16 cellular contexts compared by ENCODE assay signal in the genomic region with DNA sequence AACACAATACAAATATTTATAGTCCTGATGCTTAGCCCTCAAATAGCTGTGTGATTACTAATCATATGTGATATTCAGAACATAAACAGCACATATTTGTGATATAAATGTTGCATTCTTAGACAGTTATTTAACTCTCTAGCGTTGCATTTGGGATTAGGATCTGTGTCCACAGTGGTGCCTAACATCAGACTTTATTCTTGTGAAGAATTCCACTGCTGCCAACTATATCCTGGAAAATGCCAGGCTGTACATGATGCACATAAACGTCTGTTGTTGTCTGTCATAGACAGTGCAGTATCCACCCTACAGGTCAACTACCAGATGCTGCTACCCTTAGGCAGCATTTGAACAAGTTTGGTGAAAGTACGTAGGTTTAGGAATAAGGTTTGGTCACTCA. TPM values are rescaled to one million over a fixed set of nuclear protein-coding genes. Genes with fewer than 3 reads are reported as not detected.
DNase-seq lines count a peak whose midpoint lies in the region; ATAC-seq, FAIRE-seq and TF ChIP-seq lines count a peak whose summit lies in the region.
"Had no signal": no experiment of that assay in that cellular context is flagged by ENCODE, and none has a peak within 500 bp of the region (broad histone marks: within the 10 kb centered on the region; RNA-seq: fewer than 3 reads in every experiment).

No MANE protein-coding gene starts in this region.

- CTCF ChIA-PET in HepG2 (lab: Yijun Ruan, JAX; ENCODE audit: low intra/inter-chr PET ratio, low total read pairs) = no interaction called here

- intact Hi-C loops in HepG2 (cut with micrococcal nuclease; ENCODE audit: unreplicated experiment) = no loop called here
- intact Hi-C loops in thyroid gland (cut with DNase I) = no loop called here

- TF ChIP-seq CTCF in liver (IDR thresholded peaks at IDR 0.05; ENCODE audit: low read depth, low read length, missing input control) (no peak), HepG2 (CRISPR knock-in tag; IDR thresholded peaks at IDR 0.05) (no peak), brain microvascular endothelial cell (IDR thresholded peaks at IDR 0.05; ENCODE audit: low read depth, low read length, missing control alignments) (no peak), thyroid gland (IDR thresholded peaks at IDR 0.05) (no peak)

- H2AFZ ChIP-seq in HepG2 (ENCODE audit: low read length) = no peak overlapping the region
- H2AFZ ChIP-seq: PC-9 had no signal

- FAIRE-seq in HepG2 (lab: Jason Lieb, UNC) (no peak), urothelium cell line (lab: Jason Lieb, UNC) (no peak)
- FAIRE-seq: small intestine had no signal

- WGBS in liver = 56% methylated on average over 3 of the region's 3 CpGs
- 100% methylated on average over 2 of the region's 3 CpGs for WGBS in HepG2 (ENCODE audit: low lambda C conversion rate)
- WGBS in thyroid gland, 2 donors = 76 to 92% methylated on average over 3 of the region's 3 CpGs

- H3K36me3 ChIP-seq in liver (ENCODE audit: control insufficient read depth in 4 of 4, insufficient read depth in 3 of 4, low read depth in 1 of 4, low read length in 3 of 4) (peaks cover 1 to 49% (median 32%) of the 10 kb centered on the region in 4 donors), HepG2 (replicated peaks in 1 of 2; ENCODE audit: control insufficient read depth in 1 of 2, insufficient read depth in 2 of 2, low read length in 2 of 2) (no peaks in the 10 kb centered on the region), brain microvascular endothelial cell (replicated peaks) (no peaks in the 10 kb centered on the region), thyroid gland (no peaks in the 10 kb centered on the region)
- H3K36me3 ChIP-seq: neutrophil, vagina had no signal

- H3K4me2 ChIP-seq in HepG2 (ENCODE audit: low read depth, low read length) = no peak overlapping the region
- H3K4me2 ChIP-seq: KMS-11, PC-9 had no signal

- in situ Hi-C loops in HepG2 (cut with HindIII; ENCODE audit: extremely low pct_ligation_motif_present, low pct_unique_long_range_greater_than_20kb) (no loop called here), brain microvascular endothelial cell (cut with HindIII; ENCODE audit: low pct_ligation_motif_present, low sequenced_read_pairs) (no loop called here)

- no peaks in the 10 kb centered on the region for H4K20me1 ChIP-seq in HepG2 (ENCODE audit: insufficient read depth, low read length)

- peaks cover 2 to 49% (median 39%) of the 10 kb centered on the region in 4 donors for H3K4me1 ChIP-seq in liver (ENCODE audit: control insufficient read depth in 4 of 4, insufficient read depth in 4 of 4, low read length in 3 of 4)
- H3K4me1 ChIP-seq in HepG2 (ENCODE audit: insufficient read depth, low read length) = peaks cover 31% of the 10 kb centered on the region
- peaks cover 0 to 13% of the 10 kb centered on the region in 2 donors for H3K4me1 ChIP-seq in thyroid gland

- no peak for TF ChIP-seq RAD21 in liver (IDR thresholded peaks at IDR 0.05)
- TF ChIP-seq RAD21 in HepG2 (CRISPR knock-in tag; IDR thresholded peaks at IDR 0.05) = no peak

- POLR2A ChIA-PET in HepG2 (lab: Yijun Ruan, JAX) = no interaction called here

- no peak for DNase-seq in HepG2 (ENCODE audit: low spot score)
- DNase-seq in brain microvascular endothelial cell = peak; percentile 65
- DNase-seq in foreskin melanocyte = peak; percentile 10
- DNase-seq in urothelium cell line (ENCODE audit: low spot score) = peak; percentile 13
- no peak for DNase-seq in NCI-H187 treated with DMSO at 0.1 percent for 48 hours (lab: John Stamatoyannopoulos, UW)
- DNase-seq in thyroid gland = no peak
- no peak for DNase-seq in NCI-H2107 treated with DMSO at 0.1 percent for 48 hours (lab: John Stamatoyannopoulos, UW; ENCODE audit: unreplicated experiment)
- DNase-seq: activated CD4-positive, CD25-positive, alpha-beta regulatory T cell; H7; NCI-H526 treated with DMSO at 0.1 percent for 48 hours; PC-9; small intestine had no signal

- BruUV-seq in HepG2 (replicated peaks; lab: Mats Ljungman, UMichigan) = no TSS peak

- H3K27ac ChIP-seq in liver (ENCODE audit: low read depth in 1 of 2, low read length in 2 of 2) = peak overlapping the region; percentile 9 to 52
- no peak overlapping the region for H3K27ac ChIP-seq in HepG2 (ENCODE audit: extremely low read length, insufficient read depth, low read length)
- H3K27ac ChIP-seq in brain microvascular endothelial cell = peak overlapping the region; percentile 73
- H3K27ac ChIP-seq in thyroid gland = no peak overlapping the region
- H3K27ac ChIP-seq: KMS-11, neutrophil, PC-9, vagina had no signal

- H3K79me2 ChIP-seq in HepG2 (ENCODE audit: insufficient read depth, low read length) = no peaks in the 10 kb centered on the region

- H3K4me3 ChIP-seq in liver (ENCODE audit: low read depth in 1 of 3, low read length in 3 of 3) (no peak overlapping the region), HepG2 (replicated peaks in 1 of 3; ENCODE audit: insufficient read depth in 1 of 3, low read depth in 2 of 3, low read length in 3 of 3) (no peak overlapping the region), brain microvascular endothelial cell (ENCODE audit: low read depth, low read length) (no peak overlapping the region), thyroid gland (replicated peaks in 1 of 3) (no peak overlapping the region)
- H3K4me3 ChIP-seq: PC-9, vagina had no signal

- ATAC-seq in HepG2 = no peak

- no peaks in the 10 kb centered on the region for H3K27me3 ChIP-seq in liver (ENCODE audit: control insufficient read depth in 4 of 4, insufficient read depth in 4 of 4, low read length in 3 of 4)
- H3K27me3 ChIP-seq in HepG2 (ENCODE audit: control insufficient read depth in 1 of 2, insufficient read depth in 2 of 2, low read length in 2 of 2) = no peaks in the 10 kb centered on the region
- no peaks in the 10 kb centered on the region for H3K27me3 ChIP-seq in brain microvascular endothelial cell (replicated peaks)
- H3K27me3 ChIP-seq in thyroid gland = no peaks in the 10 kb centered on the region
- H3K27me3 ChIP-seq: neutrophil, vagina had no signal

- no peak for TF ChIP-seq EP300 in HepG2 (IDR thresholded peaks at IDR 0.05; ENCODE audit: low read depth in 2 of 2, low read length in 2 of 2)
- no peak for TF ChIP-seq EP300 in HepG2 (CRISPR knock-in tag; IDR thresholded peaks at IDR 0.05; ENCODE audit: borderline replicate concordance)

- H3K9me3 ChIP-seq in liver (ENCODE audit: control insufficient read depth in 4 of 4, low read length in 3 of 4) (no peaks in the 10 kb centered on the region), HepG2 (ENCODE audit: low read length) (no peaks in the 10 kb centered on the region), thyroid gland (no peaks in the 10 kb centered on the region)
- H3K9me3 ChIP-seq: neutrophil, vagina had no signal

- H3K9ac ChIP-seq in liver (ENCODE audit: low read depth in 1 of 2, low read length in 2 of 2) (no peak overlapping the region), HepG2 (ENCODE audit: insufficient read depth, low read depth, low read length) (no peak overlapping the region)
- H3K9ac ChIP-seq: KMS-11 had no signal

- TF ChIP-seq POLR2A in HepG2 (IDR thresholded peaks at IDR 0.05; ENCODE audit: insufficient read depth in 1 of 2, low read depth in 2 of 2, low read length in 2 of 2) (no peak), thyroid gland (IDR thresholded peaks at IDR 0.05) (no peak)

TF ChIP-seq in HepG2, 621 proteins besides CTCF, POLR2A, EP300 and RAD21 (continues in another document):
- TF ChIP-seq ZNF251 (CRISPR knock-in tag; IDR thresholded peaks at IDR 0.05) = no peak
- TF ChIP-seq ZNF556 (CRISPR knock-in tag; IDR thresholded peaks at IDR 0.05; ENCODE audit: borderline replicate concordance) = no peak
- TF ChIP-seq ZBTB8A (CRISPR knock-in tag; IDR thresholded peaks at IDR 0.05; ENCODE audit: borderline replicate concordance, low read depth) = no peak
- TF ChIP-seq, protein P1, sequence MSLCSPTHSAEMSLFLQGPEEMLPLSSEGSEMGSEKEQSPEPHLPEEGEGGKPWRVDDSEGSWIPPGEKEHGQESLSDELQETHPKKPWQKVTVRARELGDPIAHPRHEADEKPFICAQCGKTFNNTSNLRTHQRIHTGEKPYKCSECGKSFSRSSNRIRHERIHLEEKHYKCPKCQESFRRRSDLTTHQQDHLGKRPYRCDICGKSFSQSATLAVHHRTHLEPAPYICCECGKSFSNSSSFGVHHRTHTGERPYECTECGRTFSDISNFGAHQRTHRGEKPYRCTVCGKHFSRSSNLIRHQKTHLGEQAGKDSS (CRISPR knock-in tag; IDR thresholded peaks at IDR 0.05; ENCODE audit: borderline replicate concordance, low read depth) = no peak
- TF ChIP-seq NFE2L1 (CRISPR knock-in tag; IDR thresholded peaks at IDR 0.05; ENCODE audit: borderline replicate concordance) = no peak
- no peak for TF ChIP-seq ZNF788 (CRISPR knock-in tag; IDR thresholded peaks at IDR 0.05; ENCODE audit: borderline replicate concordance)
- no peak for TF ChIP-seq BRCA1 (CRISPR knock-in tag; IDR thresholded peaks at IDR 0.05)
- TF ChIP-seq U2AF2 (IDR thresholded peaks at IDR 0.05; ENCODE audit: low read depth, low read length) = no peak
- no peak for TF ChIP-seq RELA (CRISPR knock-in tag; IDR thresholded peaks at IDR 0.05)

RNA-seq across cellular contexts. Expression of a gene that starts 39.0 kb away (rescaled TPM):
- total RNA-seq in liver (100 to 1,000 TPM; 219 to 389 TPM), HepG2 (2016; rRNA removed; fragmentation: Illumina TruSeq; extraction: Trizol) (2.8 and 3.5 TPM in 2 replicates), thyroid gland (1 to 10 TPM in 3 of 4 donors, under 1 TPM in 1; 0.11 to 1.8 (median 1.3) TPM)
- polyA plus RNA-seq in liver (100 to 1,000 TPM in 1 of 2 donors, 10 to 100 TPM in 1; 92.0 to 120 TPM), HepG2 (2011; rRNA removed) (5.0 and 5.2 TPM in 2 replicates)
- total RNA-seq in HepG2 (2016; cell fraction: cytosol; rRNA removed; fragmentation: Illumina TruSeq; extraction: Trizol; ENCODE audit: low read depth) = 0.61 and 0.62 TPM in 2 replicates
- total RNA-seq in HepG2 (2016; cell fraction: insoluble cytoplasmic fraction; rRNA removed; fragmentation: Illumina TruSeq; extraction: Trizol) = 3.2 TPM in 2 replicates
- 2.4 and 2.6 TPM in 2 replicates for total RNA-seq in HepG2 (2016; cell fraction: membrane; rRNA removed; fragmentation: Illumina TruSeq; extraction: Trizol)
- 2.5 and 2.9 TPM in 2 replicates for total RNA-seq in HepG2 (2016; cell fraction: nucleus; rRNA removed; fragmentation: Illumina TruSeq; extraction: Trizol)
- 2.2 and 5.0 TPM in 2 replicates for polyA plus RNA-seq in HepG2 (2011; cell fraction: cytosol; rRNA removed)
- polyA plus RNA-seq in HepG2 (2011; cell fraction: nucleus; rRNA removed) = 3.0 and 5.8 TPM in 2 replicates
- 17.1 and 20.4 TPM in 2 replicates for polyA plus RNA-seq in HepG2 (2012)
- 0.35 TPM in 2 replicates for polyA plus RNA-seq in HepG2 (2016; cell fraction: cytosol; fragmentation: Illumina TruSeq; extraction: Trizol; ENCODE audit: low read depth)
- polyA plus RNA-seq in HepG2 (2016; cell fraction: insoluble cytoplasmic fraction; fragmentation: Illumina TruSeq; extraction: Trizol; ENCODE audit: low read depth) = 2.7 and 3.2 TPM in 2 replicates
- 1.3 and 1.4 TPM in 2 replicates for polyA plus RNA-seq in HepG2 (2016; cell fraction: membrane; fragmentation: Illumina TruSeq; extraction: Trizol; ENCODE audit: low read depth)
- polyA plus RNA-seq in HepG2 (2016; cell fraction: nucleus; fragmentation: Illumina TruSeq; extraction: Trizol; ENCODE audit: insufficient read depth, low read depth) = 3.6 and 3.8 TPM in 2 replicates
- 5.5 TPM in 1 of 2 replicates, not detected in the other for polyA minus RNA-seq in HepG2 (2011; rRNA and poly(A)+ RNA removed; ENCODE audit: low replicate concordance)
- 3.0 and 5.9 TPM in 2 replicates for polyA minus RNA-seq in HepG2 (2011; cell fraction: cytosol; rRNA and poly(A)+ RNA removed)
- polyA minus RNA-seq in HepG2 (2011; cell fraction: nucleus; rRNA and poly(A)+ RNA removed) = 3.0 and 6.1 TPM in 2 replicates
- total RNA-seq: vagina had no signal

Comparison
In these comparisons a context has a peak if more than half of its experiments do, and no peak if none do; other contexts are left out.
1. H3K27ac ChIP-seq: peak in liver (2 of 2) and brain microvascular endothelial cell (single experiment); none in HepG2 (single experiment) and thyroid gland (0 of 3).
2. RNA of a gene that starts 39.0 kb away (total RNA-seq): 219 to 389 TPM in liver; 0.61 to 3.5 TPM in HepG2 and 0.11 to 1.8 TPM in thyroid gland; every median in the first group is over 10 times any median in the second.
3. DNase-seq: peak in brain microvascular endothelial cell (single experiment), foreskin melanocyte (single experiment) and urothelium cell line (single experiment); none in HepG2 (single experiment), NCI-H187 treated with DMSO at 0.1 percent for 48 hours (single experiment), thyroid gland (0 of 2) and NCI-H2107 treated with DMSO at 0.1 percent for 48 hours (single experiment).